Comparison of ENCODE assay signal across 17 cellular contexts in genomic region chr4:148258526-148258925, GRCh38.
DNase-seq lines count a peak whose midpoint lies in the region; ATAC-seq and TF ChIP-seq lines count a peak whose summit lies in the region.
"Had no signal": no experiment of that assay in that cellular context is flagged by ENCODE, and none has a peak within 500 bp of the region (broad histone marks: within the 10 kb centered on the region; RNA-seq: fewer than 3 reads in every experiment).

No MANE protein-coding gene starts in this region.

- no peak for TF ChIP-seq POLR2A in gastrocnemius medialis (IDR thresholded peaks at IDR 0.05)

- H3K27me3 ChIP-seq in right cardiac atrium (ENCODE audit: control insufficient read depth, insufficient read depth), result no peaks in the 10 kb centered on the region
- no peaks in the 10 kb centered on the region for H3K27me3 ChIP-seq in psoas muscle (ENCODE audit: insufficient read depth in 3 of 3, low read length in 2 of 3)
- H3K27me3 ChIP-seq in gastrocnemius medialis, result no peaks in the 10 kb centered on the region
- H3K27me3 ChIP-seq: BLaER1 had no signal

- H3K36me3 ChIP-seq in psoas muscle (ENCODE audit: insufficient read depth in 1 of 2, low read depth in 1 of 2) (no peaks in the 10 kb centered on the region), gastrocnemius medialis (no peaks in the 10 kb centered on the region)
- H3K36me3 ChIP-seq: BLaER1, HAP-1 had no signal

- TF ChIP-seq CTCF in psoas muscle (IDR thresholded peaks at IDR 0.05) (no peak), gastrocnemius medialis (IDR thresholded peaks at IDR 0.05 in 4 of 5, conservative IDR thresholded peaks at IDR 0.05 in 1 of 5) (no peak)

- H3K4me1 ChIP-seq in right cardiac atrium (ENCODE audit: control insufficient read depth, insufficient read depth, low read length) (peaks cover 9% of the 10 kb centered on the region), psoas muscle (peaks cover 13% of the 10 kb centered on the region), gastrocnemius medialis (peaks cover 16 to 20% of the 10 kb centered on the region in 2 donors)
- H3K4me1 ChIP-seq: BLaER1 had no signal

- H3K9me3 ChIP-seq in right cardiac atrium (ENCODE audit: control insufficient read depth, low read length), result no peaks in the 10 kb centered on the region
- H3K9me3 ChIP-seq in psoas muscle, result no peaks in the 10 kb centered on the region
- no peaks in the 10 kb centered on the region for H3K9me3 ChIP-seq in gastrocnemius medialis
- H3K9me3 ChIP-seq: BLaER1, Caco-2, HAP-1 had no signal

- H3K4me3 ChIP-seq in right cardiac atrium (ENCODE audit: low read length), result no peak overlapping the region
- peak overlapping the region; percentile 44 for H3K4me3 ChIP-seq in psoas muscle
- H3K4me3 ChIP-seq in gastrocnemius medialis, result peak overlapping the region in 3 of 4 donors; percentile 14 to 42 (median 23)
- H3K4me3 ChIP-seq: BLaER1, HAP-1 had no signal

- ATAC-seq in Right ventricle myocardium inferior, result peak; percentile 50
- ATAC-seq in right cardiac atrium, result no peak
- ATAC-seq in psoas muscle, result peak; percentile 58 to 94 (median 86)
- peak; percentile 71 to 93 for ATAC-seq in gastrocnemius medialis
- no peak for ATAC-seq in HG02938 (IDR thresholded peaks at IDR 0.05; ENCODE audit: unreplicated experiment)

- H3K27ac ChIP-seq in right cardiac atrium (ENCODE audit: low read length) (no peak overlapping the region), psoas muscle (peak overlapping the region; percentile 53), gastrocnemius medialis (peak overlapping the region in 2 of 4 donors; percentile 41 to 50)
- H3K27ac ChIP-seq: 22Rv1, BLaER1, HL-60 had no signal

- no peak for DNase-seq in Right ventricle myocardium inferior (ENCODE audit: missing footprints)
- DNase-seq in right cardiac atrium, result no peak
- DNase-seq in SK-N-DZ (ENCODE audit: low spot score), result peak; percentile 10
- DNase-seq in psoas muscle, result peak; percentile 18 to 57
- DNase-seq in gastrocnemius medialis, result peak in 1 of 2 donors; percentile 55
- DNase-seq in cerebellar nuclear complex (lab: John Stamatoyannopoulos, UW), result no peak
- no peak for DNase-seq in NCI-H1417 treated with DMSO at 0.1 percent for 48 hours (lab: John Stamatoyannopoulos, UW)
- DNase-seq: Caco-2; CD8-positive, alpha-beta memory T cell; DND-41; GDM1; GOT3 had no signal

- in situ Hi-C loops in gastrocnemius medialis (cut with MboI; ENCODE audit: low sequenced_read_pairs in 4 of 4), result no loop called here

- intact Hi-C loops in Right ventricle myocardium inferior (cut with DNase I) (no loop called here), right cardiac atrium (cut with DNase I) (no loop called here), psoas muscle (cut with DNase I) (no loop called here), gastrocnemius medialis (cut with DNase I; ENCODE audit: low total_unique reads) (no loop called here)

- 91% methylated on average over 7 of the region's 7 CpGs for WGBS in right cardiac atrium
- 22 to 39% (median 27%) methylated on average over 7 of the region's 7 CpGs for WGBS in psoas muscle, 3 donors

Comparison
In these comparisons a context has a peak if more than half of its experiments do, and no peak if none do; other contexts are left out.
1. ATAC-seq: peak in Right ventricle myocardium inferior (single experiment), psoas muscle (4 of 4) and gastrocnemius medialis (2 of 2); none in right cardiac atrium (0 of 2) and HG02938 (single experiment).
2. DNase-seq: peak in SK-N-DZ (single experiment) and psoas muscle (2 of 2); none in Right ventricle myocardium inferior (single experiment), right cardiac atrium (0 of 3), cerebellar nuclear complex (0 of 2) and NCI-H1417 treated with DMSO at 0.1 percent for 48 hours (single experiment).